10 cellular contexts compared by ENCODE assay signal in genomic region chr17:21724216-21725006, GRCh38. TPM values are rescaled to one million over a fixed set of nuclear protein-coding genes. Genes with fewer than 3 reads are reported as not detected.
DNase-seq lines count a peak whose midpoint lies in the region; ATAC-seq and TF ChIP-seq lines count a peak whose summit lies in the region.
"Not testable (repeated sequence)": the region's sequence is repeated elsewhere in the genome, so short reads cannot be mapped to it uniquely, and the experiment has no call there.
"Had no signal": no experiment of that assay in that cellular context is flagged by ENCODE, and none has a peak within 500 bp of the region (broad histone marks: within the 10 kb centered on the region; RNA-seq: fewer than 3 reads in every experiment).

No MANE protein-coding gene starts in this region.

- not testable (repeated sequence) for H3K27ac Mint-ChIP-seq in activated T-cell treated with anti-CD3 and anti-CD28 coated beads, Interleukin-2, amount 50 U/mL, for 72 hours; stimulated activated memory B cell treated with anti-CD40 and anti-IgM and Interleukin-4, amounts not matched to agents 10 μg/mL and 1 μg/mL and 100 μg/mL, for 72 hours

- ATAC-seq in HG02884 (IDR thresholded peaks at IDR 0.05; ENCODE audit: unreplicated experiment), result peak; percentile 57
- peak; percentile 49; the same call in 1 of the 3 replicates for ATAC-seq in SK-N-SH treated with all-trans-retinoic acid at 6 μM for 48 hours
- ATAC-seq in activated T-cell treated with anti-CD3 and anti-CD28 coated beads, Interleukin-2, amount 50 U/mL, for 72 hours (replicated peaks in 1 of 2), result peak; percentile 32 to 54
- peak; percentile 22 for ATAC-seq in stimulated activated memory B cell treated with anti-CD40 and anti-IgM and Interleukin-4, amounts not matched to agents 10 μg/mL and 1 μg/mL and 100 μg/mL, for 72 hours
- peak; percentile 18 for ATAC-seq in upper lobe of right lung

- not testable (repeated sequence) for H3K36me3 ChIP-seq in upper lobe of right lung

- not testable (repeated sequence) for H3K4me1 ChIP-seq in upper lobe of right lung

- intact Hi-C loops in cardiac septum (cut with DNase I); upper lobe of right lung (cut with DNase I): not testable (repeated sequence)

- not testable (repeated sequence) for H3K4me1 Mint-ChIP-seq in activated T-cell treated with anti-CD3 and anti-CD28 coated beads, Interleukin-2, amount 50 U/mL, for 72 hours (ENCODE audit: low read depth); stimulated activated memory B cell treated with anti-CD40 and anti-IgM and Interleukin-4, amounts not matched to agents 10 μg/mL and 1 μg/mL and 100 μg/mL, for 72 hours

- not testable (repeated sequence) for H3K27me3 ChIP-seq in upper lobe of right lung

- H3K27ac ChIP-seq in upper lobe of right lung, result not testable (repeated sequence)

- not testable (repeated sequence) for DNase-seq in activated T-cell treated with anti-CD3 and anti-CD28 coated beads, Interleukin-2, amount 50 U/mL, for 72 hours; upper lobe of right lung
- DNase-seq in cardiac septum (ENCODE audit: low spot score), result peak; percentile 56

- H3K27me3 Mint-ChIP-seq in activated T-cell treated with anti-CD3 and anti-CD28 coated beads, Interleukin-2, amount 50 U/mL, for 72 hours (ENCODE audit: low read depth); stimulated activated memory B cell treated with anti-CD40 and anti-IgM and Interleukin-4, amounts not matched to agents 10 μg/mL and 1 μg/mL and 100 μg/mL, for 72 hours: not testable (repeated sequence)

- H3K4me3 ChIP-seq in upper lobe of right lung, result not testable (repeated sequence)

- not testable (repeated sequence) for H3K9me3 ChIP-seq in upper lobe of right lung

- H3K36me3 Mint-ChIP-seq in activated T-cell treated with anti-CD3 and anti-CD28 coated beads, Interleukin-2, amount 50 U/mL, for 72 hours (ENCODE audit: insufficient read depth in 2 of 2); stimulated activated memory B cell treated with anti-CD40 and anti-IgM and Interleukin-4, amounts not matched to agents 10 μg/mL and 1 μg/mL and 100 μg/mL, for 72 hours: not testable (repeated sequence)

- H3K9me3 Mint-ChIP-seq in activated T-cell treated with anti-CD3 and anti-CD28 coated beads, Interleukin-2, amount 50 U/mL, for 72 hours; stimulated activated memory B cell treated with anti-CD40 and anti-IgM and Interleukin-4, amounts not matched to agents 10 μg/mL and 1 μg/mL and 100 μg/mL, for 72 hours: not testable (repeated sequence)

- not testable (repeated sequence) for TF ChIP-seq CTCF in upper lobe of right lung (IDR thresholded peaks at IDR 0.05)

- not testable (repeated sequence) for H3K4me3 Mint-ChIP-seq in activated T-cell treated with anti-CD3 and anti-CD28 coated beads, Interleukin-2, amount 50 U/mL, for 72 hours; stimulated activated memory B cell treated with anti-CD40 and anti-IgM and Interleukin-4, amounts not matched to agents 10 μg/mL and 1 μg/mL and 100 μg/mL, for 72 hours

RNA-seq across cellular contexts. Expression of gene KCNJ18, which starts 32.1 kb away (rescaled TPM):
- not detected for total RNA-seq in activated T-cell treated with anti-CD3 and anti-CD28 coated beads, Interleukin-2, amount 50 U/mL, for 72 hours
- total RNA-seq in cardiac septum (not detected), upper lobe of right lung (not detected)
- total RNA-seq: Caco-2; CD4-positive, alpha-beta T cell; HT1080; IMR-90 had no signal
